Comparison of ENCODE assay signal across 8 cellular contexts in the genomic region with DNA sequence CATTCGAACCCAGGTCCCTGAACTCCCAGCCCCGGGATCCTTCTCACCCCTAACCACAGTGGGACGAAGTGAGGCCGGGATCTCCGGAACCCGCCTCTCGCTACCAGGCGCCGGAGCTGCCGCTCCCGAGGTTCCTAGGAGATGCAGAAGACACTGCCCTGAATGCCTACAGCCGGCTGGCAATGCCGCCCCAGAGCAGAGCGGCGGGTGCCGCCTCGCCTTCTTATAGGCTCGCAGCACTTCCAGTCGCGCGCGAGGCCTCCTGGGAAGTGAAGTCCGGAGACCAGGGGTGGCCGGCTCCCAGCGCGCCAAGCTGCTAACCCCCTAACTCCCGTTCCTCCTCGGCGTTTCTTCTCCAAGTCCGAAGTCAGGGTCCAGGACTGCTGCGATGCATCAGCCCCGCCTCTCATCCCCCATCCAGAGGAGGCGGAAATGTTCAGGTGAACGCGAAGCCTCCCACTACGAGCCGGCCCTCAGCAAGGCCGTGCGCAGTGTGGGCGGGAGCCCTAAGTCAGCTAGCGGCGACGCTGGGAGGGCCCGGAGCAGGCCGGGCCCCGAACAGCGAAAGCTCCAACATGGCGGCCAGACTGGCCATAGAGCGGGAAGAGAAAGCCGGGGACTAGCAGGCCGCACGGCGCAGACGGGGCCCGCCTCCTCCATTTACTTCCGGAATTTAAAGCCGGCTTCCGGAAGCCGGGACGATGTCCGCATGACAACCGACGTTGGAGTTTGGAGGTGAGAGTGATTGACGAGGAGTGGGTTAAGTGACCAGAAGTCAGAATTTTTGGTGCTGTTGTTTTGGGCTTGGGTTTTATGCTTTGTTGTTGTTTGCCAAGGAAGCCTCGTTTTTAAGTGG. TPM values are rescaled to one million over a fixed set of nuclear protein-coding genes. Genes with fewer than 3 reads are reported as not detected.
DNase-seq lines count a peak whose midpoint lies in the region; ATAC-seq and TF ChIP-seq lines count a peak whose summit lies in the region.

A gene with protein sequence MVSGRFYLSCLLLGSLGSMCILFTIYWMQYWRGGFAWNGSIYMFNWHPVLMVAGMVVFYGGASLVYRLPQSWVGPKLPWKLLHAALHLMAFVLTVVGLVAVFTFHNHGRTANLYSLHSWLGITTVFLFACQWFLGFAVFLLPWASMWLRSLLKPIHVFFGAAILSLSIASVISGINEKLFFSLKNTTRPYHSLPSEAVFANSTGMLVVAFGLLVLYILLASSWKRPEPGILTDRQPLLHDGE (minus strand): TSS at position 197 of the 856 bp plus-strand sequence. CDS start 5,169 bp downstream, outside the sequence.
A gene (plus strand): TSS at position 689 of the 856 bp plus-strand sequence. CDS start 2,017 bp downstream, outside the sequence.

- peak within 1 kb of the TSS; percentile 75; the same call in 1 of the 2 replicates for H2BK20ac ChIP-seq in IMR-90 (ENCODE audit: low read depth, low read length)

- no peaks in the 10 kb centered on the region for H3K27me3 ChIP-seq in IMR-90 (ENCODE audit: control insufficient read depth, insufficient read depth, low read length)
- H3K27me3 ChIP-seq in PC-3 (ENCODE audit: low read length): no peaks in the 10 kb centered on the region
- H3K27me3 ChIP-seq in mucosa of stomach (ENCODE audit: control insufficient read depth, insufficient read depth, low read length): no peaks in the 10 kb centered on the region

- H2AK5ac ChIP-seq in IMR-90 (ENCODE audit: low read depth, low read length): peak within 1 kb of the TSS; percentile 91

- 0% methylated on average over 22 of the region's 65 CpGs; no CpG with 5 or more reads in 1 of the 2 experiments for WGBS in IMR-90 (ENCODE audit: extremely low coverage in 2 of 2, insufficient read length in 1 of 2), 2 experiments

- CTCF ChIA-PET in IMR-90 (lab: Yijun Ruan, JAX): interaction anchor here (0.7 to 2.9 kb wide), 3 partner anchors 23 to 81 kb away, joined by 3 to 17 read pairs (median 7); no protein-coding TSS in a partner anchor
- CTCF ChIA-PET in PC-3 (lab: Charles Lee): interaction anchor here (0.7 to 2.5 kb wide), 5 partner anchors 22 to 31 kb away, joined by 3 to 18 read pairs (median 3); no protein-coding TSS in a partner anchor

- dilution Hi-C loops in IMR-90 (cut with HindIII; ENCODE audit: low sequenced_read_pairs, unreplicated experiment): no loop called here

- peak within 1 kb of the TSS; percentile 94; the same call in 2 of the 3 replicates for H2BK15ac ChIP-seq in IMR-90 (ENCODE audit: low read depth, low read length)

- H3K9me1 ChIP-seq in IMR-90 (ENCODE audit: insufficient read depth, low read length): 0 out of 2 replicates have a peak, but pooled peaks cover 3% of the 10 kb centered on the region

- H4K91ac ChIP-seq in IMR-90 (ENCODE audit: insufficient read depth, low read depth, low read length): peak within 1 kb of the TSS; percentile 100

- H4K20me1 ChIP-seq in IMR-90 (ENCODE audit: insufficient read depth, low read length) (no peaks in the 10 kb centered on the region), PC-3 (ENCODE audit: low read length) (no peaks in the 10 kb centered on the region)

- H3K4me1 ChIP-seq in IMR-90 (ENCODE audit: control insufficient read depth, insufficient read depth, low read length) (peaks cover 5% of the 10 kb centered on the region), PC-3 (ENCODE audit: insufficient read depth, low read length) (peaks cover 17% of the 10 kb centered on the region), mucosa of stomach (ENCODE audit: control insufficient read depth, insufficient read depth, low read length) (peaks cover 17% of the 10 kb centered on the region)

- H3F3A ChIP-seq in PC-3 (ENCODE audit: low read length, unreplicated experiment): no peaks in the 10 kb centered on the region

- H3K4me2 ChIP-seq in IMR-90 (ENCODE audit: low read depth, low read length): peak within 1 kb of the TSS; percentile 98
- H3K4me2 ChIP-seq in PC-3 (ENCODE audit: low read length): peak within 1 kb of the TSS; percentile 100

- peak within 1 kb of the TSS; percentile 100 for H3K4ac ChIP-seq in IMR-90 (ENCODE audit: low read depth, low read length)

- H3K23ac ChIP-seq in IMR-90 (ENCODE audit: low read depth, low read length): peak within 1 kb of the TSS; percentile 98

- peaks cover 43% of the 10 kb centered on the region for H3K79me2 ChIP-seq in PC-3 (ENCODE audit: low read length)

- no peaks in the 10 kb centered on the region for H3K9me2 ChIP-seq in PC-3 (replicated peaks; ENCODE audit: low read length)

- peak within 1 kb of the TSS; percentile 98 to 100 for H4K8ac ChIP-seq in IMR-90 (ENCODE audit: low read depth in 2 of 2, low read length in 2 of 2)

- DNase-seq in DMS 273 (lab: John Stamatoyannopoulos, UW; ENCODE audit: unreplicated experiment) (peak; percentile 95), IMR-90 (peak; percentile 92), PC-3 (peak; percentile 97), erythroblast (lab: John Stamatoyannopoulos, UW) (peak; percentile 95 to 96)
- peak; percentile 84 for DNase-seq in activated T-cell treated with anti-CD3 and anti-CD28 coated beads, Interleukin-2, amount 50 U/mL, for 1 hour
- peak; percentile 69 to 72 for DNase-seq in stimulated activated CD8-positive, alpha-beta memory T cell treated with anti-CD3 and anti-CD28 coated beads, Interleukin-7, amount 100 ng/mL, for 1 hour (ENCODE audit: low read depth in 2 of 2)

- H2AFZ ChIP-seq in IMR-90 (replicated peaks; ENCODE audit: low read length, poor library complexity) (peak within 1 kb of the TSS; percentile 99), PC-3 (ENCODE audit: low read length) (peak within 1 kb of the TSS; percentile 95)

- H3K14ac ChIP-seq in IMR-90 (replicated peaks; ENCODE audit: low read depth, low read length): peak within 1 kb of the TSS; percentile 100

- intact Hi-C loops in IMR-90 (cut with micrococcal nuclease) (loop anchor here (1.0 kb wide), 1 partner anchor 23 kb away; no protein-coding TSS in a partner anchor), PC-3 (cut with micrococcal nuclease) (loop anchor here (2.0 kb wide), 1 partner anchor 25 kb away; no protein-coding TSS in a partner anchor)

- peak within 1 kb of the TSS; percentile 97 for H2BK120ac ChIP-seq in IMR-90 (ENCODE audit: low read depth, low read length)

- H2BK5ac ChIP-seq in IMR-90 (ENCODE audit: low read depth, low read length, poor library complexity, severe bottlenecking): peak within 1 kb of the TSS; percentile 99

- peak within 1 kb of the TSS; percentile 99 for H3K18ac ChIP-seq in IMR-90 (ENCODE audit: low read depth, low read length)

- TF ChIP-seq RAD21 in IMR-90 (IDR thresholded peaks at IDR 0.05; ENCODE audit: low read length): no peak

- TF ChIP-seq CTCF in IMR-90 (conservative IDR thresholded peaks at IDR 0.05; ENCODE audit: low read depth, low read length) (no peak), PC-3 (conservative IDR thresholded peaks at IDR 0.05; ENCODE audit: low read depth, low read length) (no peak)

- H3K36me3 ChIP-seq in IMR-90 (ENCODE audit: control insufficient read depth, insufficient read depth, low read length) (peaks cover 16% of the 10 kb centered on the region), PC-3 (ENCODE audit: low read depth, low read length) (peaks cover 25% of the 10 kb centered on the region), mucosa of stomach (ENCODE audit: control insufficient read depth, insufficient read depth, low read length) (no peaks in the 10 kb centered on the region)

- H3K9me3 ChIP-seq in IMR-90 (ENCODE audit: control insufficient read depth, insufficient read depth, low read length): no peaks in the 10 kb centered on the region
- no peaks in the 10 kb centered on the region for H3K9me3 ChIP-seq in PC-3 (ENCODE audit: low read length)
- H3K9me3 ChIP-seq in mucosa of stomach (ENCODE audit: control insufficient read depth, low read length): no peaks in the 10 kb centered on the region

- peak; percentile 88 for TF ChIP-seq POLR2A in IMR-90 (IDR thresholded peaks at IDR 0.05; ENCODE audit: low read depth, low read length)
- TF ChIP-seq POLR2A in erythroblast (IDR thresholded peaks at IDR 0.05; ENCODE audit: low read length): peak; percentile 98

- TSS peak; percentile 56 for BruUV-seq in IMR-90 (replicated peaks; lab: Mats Ljungman, UMichigan)
- BruUV-seq in PC-3 (replicated peaks; lab: Mats Ljungman, UMichigan): no TSS peak

- H3K79me1 ChIP-seq in IMR-90 (ENCODE audit: low read depth in 1 of 2, low read length in 2 of 2): peaks cover 41 to 65% of the 10 kb centered on the region in 2 experiments; a peak in 3 of 4 replicates

- in situ Hi-C loops in IMR-90 (cut with MboI; ENCODE audit: low sequenced_read_pairs): no loop called here

- H3K9ac ChIP-seq in IMR-90 (ENCODE audit: low read depth, low read length): peak within 1 kb of the TSS; percentile 100
- peak within 1 kb of the TSS; percentile 96 for H3K9ac ChIP-seq in PC-3 (ENCODE audit: low read length)
- H3K9ac ChIP-seq in mucosa of stomach (ENCODE audit: low read length): peak within 1 kb of the TSS; percentile 87

- H3K56ac ChIP-seq in IMR-90 (ENCODE audit: extremely low read depth, insufficient read depth, low read length): peak within 1 kb of the TSS; percentile 99

- peak within 1 kb of the TSS; percentile 98 for H2AK9ac ChIP-seq in IMR-90 (replicated peaks; ENCODE audit: low read depth, low read length, poor library complexity)

- ATAC-seq in GM21526 (IDR thresholded peaks at IDR 0.05; ENCODE audit: low FRiP score, unreplicated experiment) (peak; percentile 73), IMR-90 (ENCODE audit: low read depth) (peak; percentile 95), PC-3 (peak; percentile 91)

- H4K5ac ChIP-seq in IMR-90 (ENCODE audit: low read depth, low read length): peak within 1 kb of the TSS; percentile 100

- H3K27ac ChIP-seq in IMR-90 (ENCODE audit: insufficient read depth, low read length) (peak within 1 kb of the TSS; percentile 99), PC-3 (ENCODE audit: low read length) (peak within 1 kb of the TSS; percentile 93)

- POLR2A ChIA-PET in IMR-90 (lab: Charles Lee; ENCODE audit: unreplicated experiment) (interaction anchor here (0.7 to 1.4 kb wide), 4 partner anchors 13 to 98 kb away, joined by 3 to 11 read pairs (median 4); no protein-coding TSS in a partner anchor), PC-3 (lab: Charles Lee; ENCODE audit: unreplicated experiment) (interaction anchor here (0.6 to 1.1 kb wide), 9 partner anchors 10 to 333 kb away, joined by 3 to 8 read pairs (median 4); a partner anchor contains a TSS)

- peak within 1 kb of the TSS; percentile 88 for H3K4me3 ChIP-seq in IMR-90 (ENCODE audit: insufficient read depth, low read depth, low read length)
- H3K4me3 ChIP-seq in PC-3 (ENCODE audit: low read length): peak within 1 kb of the TSS; percentile 79
- peak within 1 kb of the TSS; percentile 66 for H3K4me3 ChIP-seq in mucosa of stomach (ENCODE audit: low read length)

RNA-seq across cellular contexts. Expression of the first gene that starts in this region (rescaled TPM):
- 13.6 and 15.3 TPM in 2 replicates for total RNA-seq in IMR-90 (2012; rRNA removed)
- 36.5 and 39.2 TPM in 2 replicates for polyA plus RNA-seq in IMR-90 (2012; rRNA removed)
- 54.8 and 95.7 TPM in 2 replicates for polyA plus RNA-seq in IMR-90 (2012; cell fraction: cytosol; rRNA removed)
- polyA plus RNA-seq in IMR-90 (2012; cell fraction: nucleus; rRNA removed; ENCODE audit: low replicate concordance): 63.9 and 103 TPM in 2 replicates
- total RNA-seq in PC-3 (2014; rRNA removed): 51.2 and 58.2 TPM in 2 replicates

RNA-seq across cellular contexts. Expression of the second gene that starts in this region (rescaled TPM):
- total RNA-seq in IMR-90 (2012; rRNA removed) (16.7 and 16.8 TPM in 2 replicates), PC-3 (2014; rRNA removed) (39.8 and 40.7 TPM in 2 replicates)
- 53.2 and 55.9 TPM in 2 replicates for polyA plus RNA-seq in IMR-90 (2012; rRNA removed)
- polyA plus RNA-seq in IMR-90 (2012; cell fraction: cytosol; rRNA removed): 27.1 and 40.7 TPM in 2 replicates
- 49.7 and 117 TPM in 2 replicates for polyA plus RNA-seq in IMR-90 (2012; cell fraction: nucleus; rRNA removed; ENCODE audit: low replicate concordance)

Comparison
In these comparisons a context has a peak if more than half of its experiments do, and no peak if none do; other contexts are left out.
1. Peak in every context shown above with its lines: DNase-seq, ATAC-seq, H3K4me3 ChIP-seq and H3K27ac ChIP-seq.